ENCODE assay signal across 8 cellular contexts in the genomic region with DNA sequence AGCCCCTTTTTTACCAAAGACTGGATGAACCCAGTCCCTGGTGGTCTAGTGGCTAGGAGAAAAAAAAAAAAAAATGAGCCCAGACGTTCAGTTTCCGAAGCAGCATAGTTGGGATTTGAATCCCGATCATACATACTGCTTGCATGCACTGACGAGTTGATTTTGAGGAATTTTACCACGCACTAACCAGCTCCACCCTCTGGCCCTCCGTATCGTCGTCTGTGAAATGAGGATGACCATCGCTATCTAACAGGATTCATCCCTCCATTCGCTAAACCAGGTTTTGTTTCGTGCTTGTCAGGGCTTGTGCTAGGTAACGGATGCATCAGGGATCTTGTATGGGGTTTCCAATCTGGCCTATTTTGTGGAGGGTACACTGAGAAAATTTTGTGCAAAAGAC.
DNase-seq lines count a peak whose midpoint lies in the region; ATAC-seq, FAIRE-seq and TF ChIP-seq lines count a peak whose summit lies in the region.

No MANE protein-coding gene starts in this region.

- ATAC-seq in GM18519 (IDR thresholded peaks at IDR 0.05; ENCODE audit: low FRiP score, unreplicated experiment), result no peak

- FAIRE-seq in urothelium cell line (lab: Jason Lieb, UNC), result no peak

- TF ChIP-seq CTCF in NB4 (IDR thresholded peaks at IDR 0.05; ENCODE audit: low read depth, low read length), result no peak

- H3K4me3 ChIP-seq in NB4 (ENCODE audit: low read depth, low read length), result peak overlapping the region; percentile 92

- DNase-seq in ELR (ENCODE audit: low read depth) (peak; percentile 40), NB4 (ENCODE audit: low read depth) (peak; percentile 17), cerebellar cortex (ENCODE audit: low spot score) (peak; percentile 57), medulla oblongata (ENCODE audit: extremely low spot score) (peak; percentile 45), urothelium cell line (ENCODE audit: low spot score) (peak; percentile 38), superior temporal gyrus (ENCODE audit: extremely low spot score) (no peak)
- DNase-seq in activated effector memory CD4-positive, alpha-beta T cell treated with Interleukin-2 at 50 U/mL for 16 hours, result no peak

- no peak for TF ChIP-seq POLR2A in NB4 (IDR thresholded peaks at IDR 0.05; ENCODE audit: extremely low read depth, insufficient read length)

Comparison
In these comparisons a context has a peak if more than half of its experiments do, and no peak if none do; other contexts are left out.
1. DNase-seq: peak in ELR (single experiment), NB4 (single experiment), cerebellar cortex (single experiment), medulla oblongata (single experiment) and urothelium cell line (single experiment); none in activated effector memory CD4-positive, alpha-beta T cell treated with Interleukin-2 at 50 U/mL for 16 hours (single experiment) and superior temporal gyrus (single experiment).